ENCODE assay signal across 8 cellular contexts in the genomic region with DNA sequence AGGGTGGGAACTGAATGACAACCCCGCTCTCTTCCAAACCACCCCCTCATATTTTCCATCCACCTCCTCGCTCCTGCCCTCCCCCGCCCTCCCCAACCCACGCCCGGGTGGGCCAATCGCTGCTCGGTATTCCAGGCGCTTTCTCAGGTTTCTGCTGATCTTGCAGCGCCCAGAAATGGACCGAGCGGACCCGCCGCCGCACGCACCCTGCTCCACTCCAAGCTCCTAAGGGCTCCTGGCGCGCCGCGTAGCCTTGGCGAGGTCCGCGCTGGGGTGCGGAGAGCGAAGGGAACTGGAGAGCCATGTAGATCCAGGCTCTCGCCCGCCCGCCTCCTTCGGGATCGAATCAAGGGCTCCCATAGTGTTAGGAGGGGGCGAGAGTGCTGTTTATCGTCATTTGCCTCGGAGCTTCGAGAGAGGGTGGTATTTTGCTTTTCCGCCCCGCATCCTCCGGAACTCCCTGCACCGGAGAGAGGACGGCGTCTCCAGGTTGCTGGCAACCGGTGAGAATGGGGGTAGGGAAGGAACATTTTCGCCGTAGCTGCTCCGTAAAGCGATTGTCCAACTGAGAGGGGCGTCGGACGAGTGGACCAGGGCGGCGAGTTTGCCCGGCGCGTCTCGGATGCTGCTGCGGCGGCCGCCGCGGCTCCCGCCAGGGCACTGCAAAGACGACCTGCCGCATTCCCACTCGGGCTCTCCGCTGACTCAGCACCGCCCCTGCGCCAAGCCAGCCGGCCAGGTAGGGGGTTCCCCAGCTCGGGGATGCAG. TPM values are rescaled to one million over a fixed set of nuclear protein-coding genes. Genes with fewer than 3 reads are reported as not detected.
DNase-seq lines count a peak whose midpoint lies in the region; TF ChIP-seq lines count a peak whose summit lies in the region.

A gene (plus strand): TSS at position 172 of the 768 bp plus-strand sequence. CDS start 1,474 bp downstream, outside the sequence.

- H3K9me3 ChIP-seq in A673 (ENCODE audit: low read depth, low read length, poor library complexity, severe bottlenecking) (no peaks in the 10 kb centered on the region), skeletal muscle tissue (ENCODE audit: control insufficient read depth in 3 of 3, low read length in 3 of 3) (peaks cover 0 to 3% (median 2%) of the 10 kb centered on the region in 3 donors)

- POLR2A ChIA-PET in A673 (lab: Charles Lee; ENCODE audit: low non-redundant PET) = no interaction called here

- no TSS peak for BruUV-seq in A673 (replicated peaks; lab: Mats Ljungman, UMichigan)

- intact Hi-C loops in A673 (cut with micrococcal nuclease; ENCODE audit: unreplicated experiment) = no loop called here

- H3K4me1 ChIP-seq in A673 (ENCODE audit: insufficient read depth, low read length, poor library complexity, severe bottlenecking) (peaks cover 4% of the 10 kb centered on the region), skeletal muscle tissue (ENCODE audit: control insufficient read depth in 3 of 3, insufficient read depth in 3 of 3, low read length in 3 of 3) (peaks cover 18 to 22% (median 19%) of the 10 kb centered on the region in 3 donors)

- H3K9ac ChIP-seq in skeletal muscle tissue (ENCODE audit: low read depth in 1 of 3, low read length in 3 of 3) = no peak within 1 kb of the TSS

- H3K27me3 Mint-ChIP-seq in activated naive CD8-positive, alpha-beta T cell = peaks cover 24% of the 10 kb centered on the region

- CTCF ChIA-PET in A673 (lab: Charles Lee) = interaction anchor here (0.6 kb wide), 1 partner anchor 51 kb away, joined by 3 read pairs; no protein-coding TSS in a partner anchor

- DNase-seq in A673 (ENCODE audit: low spot score) (peak; percentile 14), GM20000 (ENCODE audit: low spot score) (peak; percentile 53), CD1c-positive myeloid dendritic cell (ENCODE audit: extremely low spot score) (no peak), activated gamma-delta T cell (lab: John Stamatoyannopoulos, UW) (no peak), GM19240 (ENCODE audit: insufficient read length, low spot score) (no peak)

- H3K27me3 ChIP-seq in A673 (replicated peaks; ENCODE audit: insufficient read depth, low read depth, low read length, poor library complexity) = peaks cover 99% of the 10 kb centered on the region
- peaks cover 61 to 66% (median 65%) of the 10 kb centered on the region in 3 donors for H3K27me3 ChIP-seq in skeletal muscle tissue (ENCODE audit: control insufficient read depth in 3 of 3, insufficient read depth in 3 of 3, low read length in 3 of 3)

- H3K4me1 Mint-ChIP-seq in activated naive CD8-positive, alpha-beta T cell (ENCODE audit: low read depth) = peaks cover 18% of the 10 kb centered on the region

- TF ChIP-seq CTCF in A673 (conservative IDR thresholded peaks at IDR 0.05; ENCODE audit: low read depth, low read length) (no peak), GM20000 (IDR thresholded peaks at IDR 0.05; ENCODE audit: extremely low read depth, missing control alignments) (no peak)

- H3K4me3 ChIP-seq in A673 (ENCODE audit: low read depth, low read length, poor library complexity, severe bottlenecking) (peak within 1 kb of the TSS; percentile 7), iPS-11a (ENCODE audit: low read depth, low read length) (peak within 1 kb of the TSS; percentile 56), skeletal muscle tissue (ENCODE audit: low read length in 3 of 3) (peak within 1 kb of the TSS; percentile 67 to 72 (median 70))

- no peak within 1 kb of the TSS for H3K27ac Mint-ChIP-seq in activated naive CD8-positive, alpha-beta T cell

- no peak within 1 kb of the TSS for H3K27ac ChIP-seq in A673 (ENCODE audit: low read depth, low read length, poor library complexity, severe bottlenecking)
- H3K27ac ChIP-seq in skeletal muscle tissue (ENCODE audit: low read depth, low read length) = no peak within 1 kb of the TSS

- H3K9me3 Mint-ChIP-seq in activated naive CD8-positive, alpha-beta T cell (ENCODE audit: low read depth) = no peaks in the 10 kb centered on the region

- peaks cover 2% of the 10 kb centered on the region for H3K36me3 Mint-ChIP-seq in activated naive CD8-positive, alpha-beta T cell

- H3K4me3 Mint-ChIP-seq in activated naive CD8-positive, alpha-beta T cell = peak within 1 kb of the TSS; percentile 94

- no peaks in the 10 kb centered on the region for H3K36me3 ChIP-seq in A673 (ENCODE audit: insufficient read depth, low read length, poor library complexity, severe bottlenecking)
- H3K36me3 ChIP-seq in skeletal muscle tissue (ENCODE audit: control insufficient read depth in 3 of 3, insufficient read depth in 3 of 3, low read length in 3 of 3) = no peaks in the 10 kb centered on the region

RNA-seq across cellular contexts. Expression of the gene that starts here (rescaled TPM):
- total RNA-seq in A673 (2021) (not detected in 2 replicates), skeletal muscle tissue (1.6 TPM)

Comparison
In these comparisons a context has a peak if more than half of its experiments do, and no peak if none do; other contexts are left out.
1. Peak in DNase-seq and H3K4me3 ChIP-seq in A673; RNA of the gene not detected or under 1 TPM.
2. H3K4me3 ChIP-seq: peak in every context shown above with its lines; median percentile 70 in skeletal muscle tissue; 56 in iPS-11a; 7 in A673.